Comparison of ENCODE assay signal across 8 cellular contexts in genomic region chr10:30437039-30437781, GRCh38. TPM values are rescaled to one million over a fixed set of nuclear protein-coding genes. Genes with fewer than 3 reads are reported as not detected.
DNase-seq lines count a peak whose midpoint lies in the region; ATAC-seq and TF ChIP-seq lines count a peak whose summit lies in the region.

No MANE protein-coding gene starts in this region.

- H3K36me3 ChIP-seq in brain microvascular endothelial cell (replicated peaks) (peaks cover 2% of the 10 kb centered on the region), mucosa of stomach (ENCODE audit: control insufficient read depth, insufficient read depth, low read length) (no peaks in the 10 kb centered on the region)

- peaks cover 9% of the 10 kb centered on the region for H3K27me3 Mint-ChIP-seq in glutamatergic neuron (ENCODE audit: unreplicated experiment)

- H3K4me3 ChIP-seq in brain microvascular endothelial cell (ENCODE audit: low read depth, low read length) (peak overlapping the region; percentile 9), mucosa of stomach (ENCODE audit: low read length) (no peak overlapping the region)

- H3K4me1 Mint-ChIP-seq in glutamatergic neuron (ENCODE audit: low read depth, unreplicated experiment) = peaks cover 28% of the 10 kb centered on the region

- H3K36me3 Mint-ChIP-seq in glutamatergic neuron (ENCODE audit: unreplicated experiment) = no peaks in the 10 kb centered on the region

- no peak overlapping the region for H3K27ac Mint-ChIP-seq in glutamatergic neuron (ENCODE audit: unreplicated experiment)

- no peak for ATAC-seq in HG03097 (IDR thresholded peaks at IDR 0.05; ENCODE audit: low FRiP score, unreplicated experiment)
- ATAC-seq in HG03354 (IDR thresholded peaks at IDR 0.05; ENCODE audit: poor library complexity, severe bottlenecking, unreplicated experiment) = no peak

- H3K4me3 Mint-ChIP-seq in glutamatergic neuron (ENCODE audit: unreplicated experiment) = no peak overlapping the region

- peaks cover 26% of the 10 kb centered on the region for H3K4me1 ChIP-seq in mucosa of stomach (ENCODE audit: control insufficient read depth, insufficient read depth, low read length)

- peak; percentile 59 for DNase-seq in ELR (ENCODE audit: low read depth)
- peak; percentile 11 for DNase-seq in MV-4-11 (lab: John Stamatoyannopoulos, UW)
- DNase-seq in brain microvascular endothelial cell = peak; percentile 69
- no peak for DNase-seq in glutamatergic neuron
- no peak for DNase-seq in ecto neural progenitor cell (ENCODE audit: low spot score)

- H3K9ac ChIP-seq in mucosa of stomach (ENCODE audit: low read length) = peak overlapping the region; percentile 2

- in situ Hi-C loops in brain microvascular endothelial cell (cut with HindIII; ENCODE audit: low pct_ligation_motif_present, low sequenced_read_pairs) = loop anchor here (25.0 kb wide), 1 partner anchor 100 kb away; no protein-coding TSS in a partner anchor

- peaks cover 12% of the 10 kb centered on the region for H3K9me3 Mint-ChIP-seq in glutamatergic neuron (ENCODE audit: unreplicated experiment)

- TF ChIP-seq CTCF in brain microvascular endothelial cell (IDR thresholded peaks at IDR 0.05; ENCODE audit: low read depth, low read length, missing control alignments) (no peak), glutamatergic neuron (IDR thresholded peaks at IDR 0.05; ENCODE audit: partially characterized antibody, unreplicated experiment) (no peak)

- peak overlapping the region; percentile 92 for H3K27ac ChIP-seq in brain microvascular endothelial cell

- H3K9me3 ChIP-seq in mucosa of stomach (ENCODE audit: control insufficient read depth, low read length) = no peaks in the 10 kb centered on the region

- H3K27me3 ChIP-seq in brain microvascular endothelial cell (replicated peaks) = no peaks in the 10 kb centered on the region
- H3K27me3 ChIP-seq in mucosa of stomach (ENCODE audit: control insufficient read depth, insufficient read depth, low read length) = no peaks in the 10 kb centered on the region

RNA-seq across cellular contexts. Expression of gene MAP3K8, which starts 3.2 kb away (rescaled TPM):
- total RNA-seq in glutamatergic neuron (ENCODE audit: unreplicated experiment) = 1.7 TPM

Comparison
In these comparisons a context has a peak if more than half of its experiments do, and no peak if none do; other contexts are left out.
1. DNase-seq: peak in ELR (single experiment), MV-4-11 (single experiment) and brain microvascular endothelial cell (single experiment); none in glutamatergic neuron (single experiment) and ecto neural progenitor cell (single experiment).